ENCODE assay signal across 7 cellular contexts in the genomic region with DNA sequence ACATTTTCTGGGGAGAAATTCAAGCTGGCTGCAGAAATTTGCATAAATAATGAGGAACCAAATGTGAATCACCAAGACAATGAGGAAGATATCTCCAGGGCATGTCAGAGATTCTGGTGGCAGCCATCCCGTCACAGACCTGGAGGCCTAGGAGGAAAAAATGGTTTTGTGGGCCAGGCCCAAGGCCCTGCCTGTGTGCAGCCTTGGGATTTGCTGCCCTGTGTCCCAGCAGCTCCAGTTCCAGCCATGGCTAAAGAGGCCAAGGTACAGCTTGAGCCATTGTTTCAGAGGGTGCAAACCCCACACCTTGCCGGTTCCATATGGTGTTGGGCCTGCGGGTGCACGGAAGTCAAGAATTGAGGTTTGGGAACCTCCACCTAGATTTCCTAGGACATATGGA.
"Had no signal": no experiment of that assay in that cellular context is flagged by ENCODE, and none has a peak within 500 bp of the region (broad histone marks: within the 10 kb centered on the region; RNA-seq: fewer than 3 reads in every experiment).

No MANE protein-coding gene starts in this region.

- ATAC-seq: GM12878 had no signal

- DNase-seq: GDM1 had no signal

- H3K4me3 ChIP-seq: GM12878 had no signal

- FAIRE-seq: G401.6, GM12878, GM12891, GM12892, GM18507, GM19239 had no signal
